Comparison of ENCODE assay signal across 1 cellular context in the genomic region with DNA sequence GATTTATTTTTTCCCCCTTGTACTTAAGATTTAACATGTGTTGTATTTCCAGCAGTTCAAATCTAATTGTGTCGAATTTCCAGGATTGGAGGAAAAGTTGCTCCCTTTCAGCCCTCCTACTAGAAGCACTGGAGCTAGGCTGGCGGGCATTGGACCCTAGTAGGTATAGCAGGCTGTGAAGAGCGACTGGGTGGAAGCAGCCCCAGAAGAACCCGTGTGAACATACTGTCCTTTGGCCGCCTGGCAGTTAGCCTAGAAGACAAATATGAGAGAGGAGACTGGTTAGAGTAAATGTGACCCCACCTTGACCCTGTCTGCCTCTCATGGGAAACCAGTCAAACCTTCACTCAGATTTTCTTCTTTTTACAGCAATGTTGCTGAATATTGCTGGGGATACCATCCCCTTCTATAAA.
TF ChIP-seq lines count a peak whose summit lies in the region.

No MANE protein-coding gene starts in this region.

TF ChIP-seq in HepG2, 621 proteins besides CTCF, POLR2A, EP300 and RAD21 (continued from another document and continues in another):
- TF ChIP-seq, protein P1, sequence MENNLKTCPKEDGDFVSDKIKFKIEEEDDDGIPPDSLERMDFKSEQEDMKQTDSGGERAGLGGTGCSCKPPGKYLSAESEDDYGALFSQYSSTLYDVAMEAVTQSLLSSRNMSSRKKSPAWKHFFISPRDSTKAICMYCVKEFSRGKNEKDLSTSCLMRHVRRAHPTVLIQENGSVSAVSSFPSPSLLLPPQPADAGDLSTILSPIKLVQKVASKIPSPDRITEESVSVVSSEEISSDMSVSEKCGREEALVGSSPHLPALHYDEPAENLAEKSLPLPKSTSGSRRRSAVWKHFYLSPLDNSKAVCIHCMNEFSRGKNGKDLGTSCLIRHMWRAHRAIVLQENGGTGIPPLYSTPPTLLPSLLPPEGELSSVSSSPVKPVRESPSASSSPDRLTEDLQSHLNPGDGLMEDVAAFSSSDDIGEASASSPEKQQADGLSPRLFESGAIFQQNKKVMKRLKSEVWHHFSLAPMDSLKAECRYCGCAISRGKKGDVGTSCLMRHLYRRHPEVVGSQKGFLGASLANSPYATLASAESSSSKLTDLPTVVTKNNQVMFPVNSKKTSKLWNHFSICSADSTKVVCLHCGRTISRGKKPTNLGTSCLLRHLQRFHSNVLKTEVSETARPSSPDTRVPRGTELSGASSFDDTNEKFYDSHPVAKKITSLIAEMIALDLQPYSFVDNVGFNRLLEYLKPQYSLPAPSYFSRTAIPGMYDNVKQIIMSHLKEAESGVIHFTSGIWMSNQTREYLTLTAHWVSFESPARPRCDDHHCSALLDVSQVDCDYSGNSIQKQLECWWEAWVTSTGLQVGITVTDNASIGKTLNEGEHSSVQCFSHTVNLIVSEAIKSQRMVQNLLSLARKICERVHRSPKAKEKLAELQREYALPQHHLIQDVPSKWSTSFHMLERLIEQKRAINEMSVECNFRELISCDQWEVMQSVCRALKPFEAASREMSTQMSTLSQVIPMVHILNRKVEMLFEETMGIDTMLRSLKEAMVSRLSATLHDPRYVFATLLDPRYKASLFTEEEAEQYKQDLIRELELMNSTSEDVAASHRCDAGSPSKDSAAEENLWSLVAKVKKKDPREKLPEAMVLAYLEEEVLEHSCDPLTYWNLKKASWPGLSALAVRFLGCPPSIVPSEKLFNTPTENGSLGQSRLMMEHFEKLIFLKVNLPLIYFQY (CRISPR knock-in tag; IDR thresholded peaks at IDR 0.05; ENCODE audit: borderline replicate concordance) = no peak
- TF ChIP-seq, protein P2, sequence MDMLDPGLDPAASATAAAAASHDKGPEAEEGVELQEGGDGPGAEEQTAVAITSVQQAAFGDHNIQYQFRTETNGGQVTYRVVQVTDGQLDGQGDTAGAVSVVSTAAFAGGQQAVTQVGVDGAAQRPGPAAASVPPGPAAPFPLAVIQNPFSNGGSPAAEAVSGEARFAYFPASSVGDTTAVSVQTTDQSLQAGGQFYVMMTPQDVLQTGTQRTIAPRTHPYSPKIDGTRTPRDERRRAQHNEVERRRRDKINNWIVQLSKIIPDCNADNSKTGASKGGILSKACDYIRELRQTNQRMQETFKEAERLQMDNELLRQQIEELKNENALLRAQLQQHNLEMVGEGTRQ (IDR thresholded peaks at IDR 0.05; ENCODE audit: low read depth, low read length) = no peak
- TF ChIP-seq, protein P2 (CRISPR knock-in tag; IDR thresholded peaks at IDR 0.05; ENCODE audit: borderline replicate concordance) = no peak
- TF ChIP-seq KMT2A (CRISPR knock-in tag; IDR thresholded peaks at IDR 0.05) (peak; percentile 69; the same call in 1 of the 2 replicates), ZNF20 (CRISPR knock-in tag; IDR thresholded peaks at IDR 0.05) (no peak), SMC3 (IDR thresholded peaks at IDR 0.05; ENCODE audit: low read length) (peak; percentile 33; the same call in 1 of the 2 replicates), HIVEP1 (CRISPR knock-in tag; IDR thresholded peaks at IDR 0.05) (no peak), PLRG1 (conservative IDR thresholded peaks at IDR 0.05) (no peak), ERF (CRISPR knock-in tag; IDR thresholded peaks at IDR 0.05) (peak; percentile 83), KDM4B (CRISPR knock-in tag; IDR thresholded peaks at IDR 0.05) (peak; percentile 39; the same call in 1 of the 2 replicates), CHD4 (IDR thresholded peaks at IDR 0.05; ENCODE audit: borderline replicate concordance, low read length) (no peak), SOX6 (IDR thresholded peaks at IDR 0.05) (no peak), SOX6 (CRISPR knock-in tag; IDR thresholded peaks at IDR 0.05) (peak; percentile 87), ATAD3A (CRISPR knock-in tag; IDR thresholded peaks at IDR 0.05) (no peak), SKI (IDR thresholded peaks at IDR 0.05; ENCODE audit: partially characterized antibody) (peak; percentile 99), MAFK (conservative IDR thresholded peaks at IDR 0.05 in 1 of 2, IDR thresholded peaks at IDR 0.05 in 1 of 2; ENCODE audit: low read length in 2 of 2) (no peak), ZNF598 (CRISPR knock-in tag; IDR thresholded peaks at IDR 0.05; ENCODE audit: borderline replicate concordance) (peak; percentile 82; the same call in 1 of the 2 replicates), ZNF619 (CRISPR knock-in tag; IDR thresholded peaks at IDR 0.05) (no peak), MYC (CRISPR knock-in tag; IDR thresholded peaks at IDR 0.05; ENCODE audit: borderline replicate concordance) (no peak), PPARG (CRISPR knock-in tag; conservative IDR thresholded peaks at IDR 0.05) (peak; percentile 77), ZNF121 (CRISPR knock-in tag; IDR thresholded peaks at IDR 0.05) (no peak), SALL1 (CRISPR knock-in tag; IDR thresholded peaks at IDR 0.05) (peak; percentile 93), ZNF180 (CRISPR knock-in tag; IDR thresholded peaks at IDR 0.05; ENCODE audit: borderline replicate concordance, low read depth) (no peak), ZNF12 (CRISPR knock-in tag; IDR thresholded peaks at IDR 0.05) (peak; percentile 41; the same call in 1 of the 2 replicates), RXRB (CRISPR knock-in tag; IDR thresholded peaks at IDR 0.05; ENCODE audit: borderline replicate concordance) (peak; percentile 99), ZNF569 (CRISPR knock-in tag; IDR thresholded peaks at IDR 0.05; ENCODE audit: borderline replicate concordance) (no peak), YEATS4 (CRISPR knock-in tag; IDR thresholded peaks at IDR 0.05; ENCODE audit: borderline replicate concordance) (peak; percentile 48; the same call in 1 of the 2 replicates), MBNL3 (CRISPR knock-in tag; conservative IDR thresholded peaks at IDR 0.05) (no peak), ZNF567 (CRISPR knock-in tag; IDR thresholded peaks at IDR 0.05; ENCODE audit: borderline replicate concordance) (no peak), ARID2 (CRISPR knock-in tag; IDR thresholded peaks at IDR 0.05; ENCODE audit: borderline replicate concordance) (no peak), ZNF644 (CRISPR knock-in tag; IDR thresholded peaks at IDR 0.05; ENCODE audit: low read depth) (peak; percentile 82), BHLHE40 (IDR thresholded peaks at IDR 0.05; ENCODE audit: low read length) (no peak), MTA1 (CRISPR knock-in tag; IDR thresholded peaks at IDR 0.05; ENCODE audit: borderline replicate concordance) (no peak), SP2 (CRISPR knock-in tag; IDR thresholded peaks at IDR 0.05) (no peak), ATF7 (IDR thresholded peaks at IDR 0.05) (no peak), ATF7 (CRISPR knock-in tag; IDR thresholded peaks at IDR 0.05) (no peak), EEA1 (CRISPR knock-in tag; IDR thresholded peaks at IDR 0.05; ENCODE audit: borderline replicate concordance) (no peak), ZKSCAN1 (IDR thresholded peaks at IDR 0.05; ENCODE audit: low read length) (peak; percentile 79), ZNF451 (CRISPR knock-in tag; IDR thresholded peaks at IDR 0.05) (no peak), KDM5A (IDR thresholded peaks at IDR 0.05; ENCODE audit: borderline replicate concordance, low read length) (no peak), REL (CRISPR knock-in tag; conservative IDR thresholded peaks at IDR 0.05) (no peak), ZNF484 (CRISPR knock-in tag; IDR thresholded peaks at IDR 0.05; ENCODE audit: borderline replicate concordance, low read depth) (no peak), KDM1A (CRISPR knock-in tag; IDR thresholded peaks at IDR 0.05) (no peak), ZNF350 (CRISPR knock-in tag; IDR thresholded peaks at IDR 0.05; ENCODE audit: borderline replicate concordance, low read depth) (peak; percentile 49; the same call in 1 of the 2 replicates), ZNF670 (CRISPR knock-in tag; IDR thresholded peaks at IDR 0.05; ENCODE audit: borderline replicate concordance) (peak; percentile 91; the same call in 1 of the 2 replicates), ZNF530 (CRISPR knock-in tag; IDR thresholded peaks at IDR 0.05; ENCODE audit: low read depth) (no peak), ZFP36 (IDR thresholded peaks at IDR 0.05; ENCODE audit: borderline replicate concordance, low read depth, low read length, partially characterized antibody) (no peak), SPEN (CRISPR knock-in tag; IDR thresholded peaks at IDR 0.05; ENCODE audit: low read depth) (peak; percentile 96; the same call in 1 of the 2 replicates), SOX13 (IDR thresholded peaks at IDR 0.05) (no peak), SOX13 (CRISPR knock-in tag; conservative IDR thresholded peaks at IDR 0.05 in 1 of 2, IDR thresholded peaks at IDR 0.05 in 1 of 2) (peak in 1 of 2 experiments; percentile 79; a peak in 2 of 4 replicates), ZNF34 (CRISPR knock-in tag; IDR thresholded peaks at IDR 0.05; ENCODE audit: borderline replicate concordance) (no peak), ZNF333 (CRISPR knock-in tag; IDR thresholded peaks at IDR 0.05; ENCODE audit: borderline replicate concordance) (no peak), ZNF570 (CRISPR knock-in tag; IDR thresholded peaks at IDR 0.05; ENCODE audit: borderline replicate concordance) (no peak), ZFY (CRISPR knock-in tag; IDR thresholded peaks at IDR 0.05) (no peak), MZF1 (CRISPR knock-in tag; IDR thresholded peaks at IDR 0.05; ENCODE audit: borderline replicate concordance) (no peak), KAT8 (CRISPR knock-in tag; IDR thresholded peaks at IDR 0.05) (peak; percentile 56; the same call in 1 of the 2 replicates), MYNN (CRISPR knock-in tag; IDR thresholded peaks at IDR 0.05; ENCODE audit: low read depth) (no peak)
- TF ChIP-seq, protein P3, sequence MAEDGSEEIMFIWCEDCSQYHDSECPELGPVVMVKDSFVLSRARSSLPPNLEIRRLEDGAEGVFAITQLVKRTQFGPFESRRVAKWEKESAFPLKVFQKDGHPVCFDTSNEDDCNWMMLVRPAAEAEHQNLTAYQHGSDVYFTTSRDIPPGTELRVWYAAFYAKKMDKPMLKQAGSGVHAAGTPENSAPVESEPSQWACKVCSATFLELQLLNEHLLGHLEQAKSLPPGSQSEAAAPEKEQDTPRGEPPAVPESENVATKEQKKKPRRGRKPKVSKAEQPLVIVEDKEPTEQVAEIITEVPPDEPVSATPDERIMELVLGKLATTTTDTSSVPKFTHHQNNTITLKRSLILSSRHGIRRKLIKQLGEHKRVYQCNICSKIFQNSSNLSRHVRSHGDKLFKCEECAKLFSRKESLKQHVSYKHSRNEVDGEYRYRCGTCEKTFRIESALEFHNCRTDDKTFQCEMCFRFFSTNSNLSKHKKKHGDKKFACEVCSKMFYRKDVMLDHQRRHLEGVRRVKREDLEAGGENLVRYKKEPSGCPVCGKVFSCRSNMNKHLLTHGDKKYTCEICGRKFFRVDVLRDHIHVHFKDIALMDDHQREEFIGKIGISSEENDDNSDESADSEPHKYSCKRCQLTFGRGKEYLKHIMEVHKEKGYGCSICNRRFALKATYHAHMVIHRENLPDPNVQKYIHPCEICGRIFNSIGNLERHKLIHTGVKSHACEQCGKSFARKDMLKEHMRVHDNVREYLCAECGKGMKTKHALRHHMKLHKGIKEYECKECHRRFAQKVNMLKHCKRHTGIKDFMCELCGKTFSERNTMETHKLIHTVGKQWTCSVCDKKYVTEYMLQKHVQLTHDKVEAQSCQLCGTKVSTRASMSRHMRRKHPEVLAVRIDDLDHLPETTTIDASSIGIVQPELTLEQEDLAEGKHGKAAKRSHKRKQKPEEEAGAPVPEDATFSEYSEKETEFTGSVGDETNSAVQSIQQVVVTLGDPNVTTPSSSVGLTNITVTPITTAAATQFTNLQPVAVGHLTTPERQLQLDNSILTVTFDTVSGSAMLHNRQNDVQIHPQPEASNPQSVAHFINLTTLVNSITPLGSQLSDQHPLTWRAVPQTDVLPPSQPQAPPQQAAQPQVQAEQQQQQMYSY (CRISPR knock-in tag; IDR thresholded peaks at IDR 0.05) = no peak
- TF ChIP-seq, protein P4, sequence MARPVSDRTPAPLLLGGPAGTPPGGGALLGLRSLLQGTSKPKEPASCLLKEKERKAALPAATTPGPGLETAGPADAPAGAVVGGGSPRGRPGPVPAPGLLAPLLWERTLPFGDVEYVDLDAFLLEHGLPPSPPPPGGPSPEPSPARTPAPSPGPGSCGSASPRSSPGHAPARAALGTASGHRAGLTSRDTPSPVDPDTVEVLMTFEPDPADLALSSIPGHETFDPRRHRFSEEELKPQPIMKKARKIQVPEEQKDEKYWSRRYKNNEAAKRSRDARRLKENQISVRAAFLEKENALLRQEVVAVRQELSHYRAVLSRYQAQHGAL (CRISPR knock-in tag; IDR thresholded peaks at IDR 0.05; ENCODE audit: not compliant biosample characterization) = no peak
- TF ChIP-seq, protein P5, sequence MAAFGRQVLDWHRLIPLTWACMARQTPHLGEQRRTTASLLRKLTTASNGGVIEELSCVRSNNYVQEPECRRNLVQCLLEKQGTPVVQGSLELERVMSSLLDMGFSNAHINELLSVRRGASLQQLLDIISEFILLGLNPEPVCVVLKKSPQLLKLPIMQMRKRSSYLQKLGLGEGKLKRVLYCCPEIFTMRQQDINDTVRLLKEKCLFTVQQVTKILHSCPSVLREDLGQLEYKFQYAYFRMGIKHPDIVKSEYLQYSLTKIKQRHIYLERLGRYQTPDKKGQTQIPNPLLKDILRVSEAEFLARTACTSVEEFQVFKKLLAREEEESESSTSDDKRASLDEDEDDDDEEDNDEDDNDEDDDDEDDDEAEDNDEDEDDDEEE (CRISPR knock-in tag; IDR thresholded peaks at IDR 0.05) = 0 out of 2 replicates have a peak, but pooled peaks have one; percentile 40
- TF ChIP-seq, protein P6, sequence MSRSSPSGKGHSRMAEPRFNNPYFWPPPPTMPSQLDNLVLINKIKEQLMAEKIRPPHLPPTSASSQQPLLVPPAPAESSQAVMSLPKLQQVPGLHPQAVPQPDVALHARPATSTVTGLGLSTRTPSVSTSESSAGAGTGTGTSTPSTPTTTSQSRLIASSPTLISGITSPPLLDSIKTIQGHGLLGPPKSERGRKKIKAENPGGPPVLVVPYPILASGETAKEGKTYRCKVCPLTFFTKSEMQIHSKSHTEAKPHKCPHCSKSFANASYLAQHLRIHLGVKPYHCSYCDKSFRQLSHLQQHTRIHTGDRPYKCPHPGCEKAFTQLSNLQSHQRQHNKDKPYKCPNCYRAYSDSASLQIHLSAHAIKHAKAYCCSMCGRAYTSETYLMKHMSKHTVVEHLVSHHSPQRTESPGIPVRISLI (CRISPR knock-in tag; IDR thresholded peaks at IDR 0.05; ENCODE audit: borderline replicate concordance) = no peak
- TF ChIP-seq, protein P7, sequence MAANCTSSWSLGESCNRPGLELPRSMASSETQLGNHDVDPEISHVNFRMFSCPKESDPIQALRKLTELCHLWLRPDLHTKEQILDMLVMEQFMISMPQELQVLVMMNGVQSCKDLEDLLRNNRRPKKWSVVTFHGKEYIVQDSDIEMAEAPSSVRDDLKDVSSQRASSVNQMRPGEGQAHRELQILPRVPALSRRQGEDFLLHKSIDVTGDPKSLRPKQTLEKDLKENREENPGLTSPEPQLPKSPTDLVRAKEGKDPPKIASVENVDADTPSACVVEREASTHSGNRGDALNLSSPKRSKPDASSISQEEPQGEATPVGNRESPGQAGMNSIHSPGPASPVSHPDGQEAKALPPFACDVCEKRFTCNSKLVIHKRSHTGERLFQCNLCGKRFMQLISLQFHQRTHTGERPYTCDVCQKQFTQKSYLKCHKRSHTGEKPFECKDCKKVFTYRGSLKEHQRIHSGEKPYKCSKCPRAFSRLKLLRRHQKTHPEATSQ (CRISPR knock-in tag; IDR thresholded peaks at IDR 0.05; ENCODE audit: borderline replicate concordance) = peak; percentile 60; the same call in 1 of the 2 replicates
